In genomic region chr1:34852677-34853217, GRCh38 we compare ENCODE assay signal across 8 cellular contexts. TPM values are rescaled to one million over a fixed set of nuclear protein-coding genes. Genes with fewer than 3 reads are reported as not detected.
A peak's percentile ranks its signal among the peaks of the same experiment; 100 is the strongest.
DNase-seq lines count a peak whose midpoint lies in the region; ATAC-seq lines count a peak whose summit lies in the region.

No MANE protein-coding gene starts in this region.

- H3K36me3 Mint-ChIP-seq in activated CD4-positive, alpha-beta memory T cell treated with anti-CD3 and anti-CD28 coated beads for 36 hours, result peaks cover 39% of the 10 kb centered on the region
- H3K36me3 Mint-ChIP-seq in memory B cell, result peaks cover 23% of the 10 kb centered on the region

- no peaks in the 10 kb centered on the region for H3K27me3 Mint-ChIP-seq in activated CD4-positive, alpha-beta memory T cell treated with anti-CD3 and anti-CD28 coated beads for 36 hours
- no peaks in the 10 kb centered on the region for H3K27me3 Mint-ChIP-seq in memory B cell

- POLR2A ChIA-PET in activated CD4-positive, alpha-beta memory T cell treated with anti-CD3 and anti-CD28 coated beads for 36 hours (lab: Charles Lee), result interaction anchor here (1.4 kb wide), 1 partner anchor 9 kb away, joined by 3 read pairs; no protein-coding TSS in a partner anchor

- intact Hi-C loops in activated CD4-positive, alpha-beta memory T cell treated with anti-CD3 and anti-CD28 coated beads for 36 hours (cut with micrococcal nuclease), result loop anchor here (1.0 to 10.0 kb wide), 4 partner anchors 8 to 922 kb away; no protein-coding TSS in a partner anchor

- H3K9me3 Mint-ChIP-seq in activated CD4-positive, alpha-beta memory T cell treated with anti-CD3 and anti-CD28 coated beads for 36 hours, result no peaks in the 10 kb centered on the region
- no peaks in the 10 kb centered on the region for H3K9me3 Mint-ChIP-seq in memory B cell

- peaks cover 13% of the 10 kb centered on the region for H3K4me1 Mint-ChIP-seq in activated CD4-positive, alpha-beta memory T cell treated with anti-CD3 and anti-CD28 coated beads for 36 hours (ENCODE audit: low read depth)
- H3K4me1 Mint-ChIP-seq in memory B cell, result peaks cover 21% of the 10 kb centered on the region

- H3K4me3 Mint-ChIP-seq in activated CD4-positive, alpha-beta memory T cell treated with anti-CD3 and anti-CD28 coated beads for 36 hours, result no peak overlapping the region
- no peak overlapping the region for H3K4me3 Mint-ChIP-seq in memory B cell

- DNase-seq in COLO829 (ENCODE audit: low spot score) (peak; percentile 91), HS-27A (ENCODE audit: low read depth) (peak; percentile 83), NCI-H82 treated with DMSO at 0.1 percent for 48 hours (lab: John Stamatoyannopoulos, UW; ENCODE audit: unreplicated experiment) (peak; percentile 93), memory B cell (ENCODE audit: low spot score in 2 of 2) (peak; percentile 76 to 77)
- DNase-seq in activated CD4-positive, alpha-beta memory T cell treated with anti-CD3 and anti-CD28 coated beads for 36 hours, result peak; percentile 94
- peak; percentile 83 for DNase-seq in effector CD8-positive, alpha-beta T cell (lab: John Stamatoyannopoulos, UW)
- DNase-seq in stimulated activated CD8-positive, alpha-beta memory T cell treated with anti-CD3 and anti-CD28 coated beads, Interleukin-12 subunit alpha, Interleukin-12 subunit beta, amount 100 ng/mL, for 24 hours (ENCODE audit: extremely low read depth), result peak; percentile 70

- CTCF ChIA-PET in activated CD4-positive, alpha-beta memory T cell treated with anti-CD3 and anti-CD28 coated beads for 36 hours (lab: Charles Lee), result interaction anchor here (0.6 to 5.5 kb wide), 39 partner anchors 9 to 1388 kb away, joined by 3 to 82 read pairs (median 4); partner anchors contain the start of genes GJA4 and TMEM35B

- ATAC-seq in GM21360 (IDR thresholded peaks at IDR 0.05; ENCODE audit: unreplicated experiment) (peak; percentile 90), memory B cell (ENCODE audit: low read depth) (peak; percentile 99)

- peak overlapping the region; percentile 63 for H3K27ac Mint-ChIP-seq in activated CD4-positive, alpha-beta memory T cell treated with anti-CD3 and anti-CD28 coated beads for 36 hours
- peak overlapping the region; percentile 58 for H3K27ac Mint-ChIP-seq in memory B cell

RNA-seq across cellular contexts. Expression of gene SMIM12, which starts 6.8 kb away (rescaled TPM):
- 10 to 100 TPM; 46.5 to 46.7 TPM for total RNA-seq in activated CD4-positive, alpha-beta memory T cell treated with anti-CD3 and anti-CD28 coated beads for 36 hours

RNA-seq across cellular contexts. Expression of gene GJA4, which starts 59.9 kb away (rescaled TPM):
- total RNA-seq in activated CD4-positive, alpha-beta memory T cell treated with anti-CD3 and anti-CD28 coated beads for 36 hours, result not detected

Comparison
In these comparisons a context has a peak if more than half of its experiments do, and no peak if none do; other contexts are left out.
1. Peak in every context shown above with its lines: DNase-seq and ATAC-seq.